Comparison of ENCODE assay signal across 1 cellular context in genomic region chr11:34339149-34340064, GRCh38.
TF ChIP-seq lines count a peak whose summit lies in the region.

No MANE protein-coding gene starts in this region.

TF ChIP-seq in HepG2, 621 proteins besides CTCF, POLR2A, EP300 and RAD21 (continued from another document and continues in another):
- no peak for TF ChIP-seq ARID3A (IDR thresholded peaks at IDR 0.05; ENCODE audit: low read depth, low read length)
- TF ChIP-seq SNAPC4 (CRISPR knock-in tag; IDR thresholded peaks at IDR 0.05) = no peak
- TF ChIP-seq DR1 (CRISPR knock-in tag; IDR thresholded peaks at IDR 0.05) = no peak
- no peak for TF ChIP-seq ZBTB39 (CRISPR knock-in tag; IDR thresholded peaks at IDR 0.05)
- no peak for TF ChIP-seq FOXP1 (IDR thresholded peaks at IDR 0.05)
- TF ChIP-seq FOXP1 (CRISPR knock-in tag; IDR thresholded peaks at IDR 0.05) = peak; percentile 84
- TF ChIP-seq ETV6 (CRISPR knock-in tag; conservative IDR thresholded peaks at IDR 0.05) = no peak
- no peak; the same call in 1 of the 2 replicates for TF ChIP-seq ZNF652 (CRISPR knock-in tag; IDR thresholded peaks at IDR 0.05; ENCODE audit: borderline replicate concordance, low read depth)
- TF ChIP-seq ZNF607 (CRISPR knock-in tag; IDR thresholded peaks at IDR 0.05; ENCODE audit: borderline replicate concordance) = no peak
- TF ChIP-seq POLR2AphosphoS5 (IDR thresholded peaks at IDR 0.05; ENCODE audit: low read depth, low read length) = no peak
- TF ChIP-seq TGIF2 (CRISPR knock-in tag; IDR thresholded peaks at IDR 0.05) = peak; percentile 60
- TF ChIP-seq ZNF839 (CRISPR knock-in tag; IDR thresholded peaks at IDR 0.05; ENCODE audit: borderline replicate concordance) = no peak
- TF ChIP-seq HMG20B (CRISPR knock-in tag; conservative IDR thresholded peaks at IDR 0.05) = no peak
- TF ChIP-seq ELK4 (CRISPR knock-in tag; IDR thresholded peaks at IDR 0.05; ENCODE audit: borderline replicate concordance) = no peak
- no peak for TF ChIP-seq ZNF143 (CRISPR knock-in tag; IDR thresholded peaks at IDR 0.05)
- no peak for TF ChIP-seq ZNF777 (CRISPR knock-in tag; IDR thresholded peaks at IDR 0.05)
- TF ChIP-seq AKAP8 (CRISPR knock-in tag; IDR thresholded peaks at IDR 0.05) = no peak
- TF ChIP-seq ZNF432 (CRISPR knock-in tag; IDR thresholded peaks at IDR 0.05; ENCODE audit: borderline replicate concordance) = no peak
- TF ChIP-seq NFYB (CRISPR knock-in tag; IDR thresholded peaks at IDR 0.05) = no peak
- peak; percentile 49; the same call in 1 of the 2 replicates for TF ChIP-seq MLX (CRISPR knock-in tag; IDR thresholded peaks at IDR 0.05)
- TF ChIP-seq YEATS4 (CRISPR knock-in tag; IDR thresholded peaks at IDR 0.05; ENCODE audit: borderline replicate concordance) = no peak; the same call in 1 of the 2 replicates
- no peak for TF ChIP-seq CCDC6 (CRISPR knock-in tag; IDR thresholded peaks at IDR 0.05)
- TF ChIP-seq SATB2 (CRISPR knock-in tag; IDR thresholded peaks at IDR 0.05) = no peak
- TF ChIP-seq ZNF546 (CRISPR knock-in tag; conservative IDR thresholded peaks at IDR 0.05) = no peak
- TF ChIP-seq NFIB (CRISPR knock-in tag; IDR thresholded peaks at IDR 0.05; ENCODE audit: borderline replicate concordance) = no peak
- TF ChIP-seq MTERF4 (CRISPR knock-in tag; IDR thresholded peaks at IDR 0.05) = no peak
- TF ChIP-seq SRSF9 (IDR thresholded peaks at IDR 0.05; ENCODE audit: borderline replicate concordance, insufficient read depth, low read depth, low read length, poor library complexity, severe bottlenecking) = no peak
- no peak for TF ChIP-seq SRF (IDR thresholded peaks at IDR 0.05; ENCODE audit: low read depth, low read length)
- TF ChIP-seq IRF9 (CRISPR knock-in tag; IDR thresholded peaks at IDR 0.05; ENCODE audit: borderline replicate concordance) = 0 out of 2 replicates have a peak, but pooled peaks have one; percentile 36
- peak; percentile 84 for TF ChIP-seq IKZF5 (CRISPR knock-in tag; IDR thresholded peaks at IDR 0.05)
- peak; percentile 71; the same call in 1 of the 2 replicates for TF ChIP-seq PATZ1 (CRISPR knock-in tag; IDR thresholded peaks at IDR 0.05)
- TF ChIP-seq ZNF101 (CRISPR knock-in tag; IDR thresholded peaks at IDR 0.05; ENCODE audit: borderline replicate concordance, low read depth) = no peak
- no peak for TF ChIP-seq ZFP90 (CRISPR knock-in tag; IDR thresholded peaks at IDR 0.05; ENCODE audit: borderline replicate concordance)
